Comparison of ENCODE assay signal across 1 cellular context in the genomic region with DNA sequence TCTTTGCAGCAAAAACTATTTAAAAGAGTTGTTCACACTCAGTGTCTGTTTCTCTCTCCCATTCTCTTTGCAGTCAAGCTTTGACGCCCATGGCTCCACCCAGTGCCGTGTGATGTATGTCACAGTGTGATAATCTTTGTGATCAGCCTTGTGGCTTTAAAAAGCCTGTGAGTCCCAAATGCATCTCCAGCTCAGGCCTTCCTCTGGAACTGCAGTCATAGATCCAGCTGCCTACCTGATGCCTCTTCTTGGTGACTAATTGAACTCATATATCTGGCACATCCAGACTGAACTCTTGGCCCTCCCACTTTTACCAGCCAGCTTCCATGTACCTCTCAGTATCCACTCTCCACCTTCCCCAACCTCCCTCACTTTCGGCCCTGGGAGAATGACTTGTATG.
TF ChIP-seq lines count a peak whose summit lies in the region.

No MANE protein-coding gene starts in this region.

TF ChIP-seq in HepG2, 621 proteins besides CTCF, POLR2A, EP300 and RAD21:
- TF ChIP-seq ZMAT3 (CRISPR knock-in tag; conservative IDR thresholded peaks at IDR 0.05), result no peak
- no peak for TF ChIP-seq REL (CRISPR knock-in tag; conservative IDR thresholded peaks at IDR 0.05)
- no peak for TF ChIP-seq ATAD3A (CRISPR knock-in tag; IDR thresholded peaks at IDR 0.05)
- TF ChIP-seq, protein P1, sequence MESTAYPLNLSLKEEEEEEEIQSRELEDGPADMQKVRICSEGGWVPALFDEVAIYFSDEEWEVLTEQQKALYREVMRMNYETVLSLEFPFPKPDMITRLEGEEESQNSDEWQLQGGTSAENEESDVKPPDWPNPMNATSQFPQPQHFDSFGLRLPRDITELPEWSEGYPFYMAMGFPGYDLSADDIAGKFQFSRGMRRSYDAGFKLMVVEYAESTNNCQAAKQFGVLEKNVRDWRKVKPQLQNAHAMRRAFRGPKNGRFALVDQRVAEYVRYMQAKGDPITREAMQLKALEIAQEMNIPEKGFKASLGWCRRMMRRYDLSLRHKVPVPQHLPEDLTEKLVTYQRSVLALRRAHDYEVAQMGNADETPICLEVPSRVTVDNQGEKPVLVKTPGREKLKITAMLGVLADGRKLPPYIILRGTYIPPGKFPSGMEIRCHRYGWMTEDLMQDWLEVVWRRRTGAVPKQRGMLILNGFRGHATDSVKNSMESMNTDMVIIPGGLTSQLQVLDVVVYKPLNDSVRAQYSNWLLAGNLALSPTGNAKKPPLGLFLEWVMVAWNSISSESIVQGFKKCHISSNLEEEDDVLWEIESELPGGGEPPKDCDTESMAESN (CRISPR knock-in tag; conservative IDR thresholded peaks at IDR 0.05), result no peak
- TF ChIP-seq, protein P2, sequence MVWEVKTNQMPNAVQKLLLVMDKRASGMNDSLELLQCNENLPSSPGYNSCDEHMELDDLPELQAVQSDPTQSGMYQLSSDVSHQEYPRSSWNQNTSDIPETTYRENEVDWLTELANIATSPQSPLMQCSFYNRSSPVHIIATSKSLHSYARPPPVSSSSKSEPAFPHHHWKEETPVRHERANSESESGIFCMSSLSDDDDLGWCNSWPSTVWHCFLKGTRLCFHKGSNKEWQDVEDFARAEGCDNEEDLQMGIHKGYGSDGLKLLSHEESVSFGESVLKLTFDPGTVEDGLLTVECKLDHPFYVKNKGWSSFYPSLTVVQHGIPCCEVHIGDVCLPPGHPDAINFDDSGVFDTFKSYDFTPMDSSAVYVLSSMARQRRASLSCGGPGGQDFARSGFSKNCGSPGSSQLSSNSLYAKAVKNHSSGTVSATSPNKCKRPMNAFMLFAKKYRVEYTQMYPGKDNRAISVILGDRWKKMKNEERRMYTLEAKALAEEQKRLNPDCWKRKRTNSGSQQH (CRISPR knock-in tag; IDR thresholded peaks at IDR 0.05; ENCODE audit: low read depth), result no peak
- TF ChIP-seq ZNF703 (CRISPR knock-in tag; IDR thresholded peaks at IDR 0.05; ENCODE audit: borderline replicate concordance), result no peak
- TF ChIP-seq NAIF1 (CRISPR knock-in tag; IDR thresholded peaks at IDR 0.05; ENCODE audit: borderline replicate concordance), result no peak
- no peak for TF ChIP-seq CREB1 (IDR thresholded peaks at IDR 0.05)
- TF ChIP-seq CREB1 (CRISPR knock-in tag; IDR thresholded peaks at IDR 0.05), result no peak
- TF ChIP-seq KAT2B (IDR thresholded peaks at IDR 0.05; ENCODE audit: borderline replicate concordance, low read depth, low read length), result no peak
- TF ChIP-seq, protein P3, sequence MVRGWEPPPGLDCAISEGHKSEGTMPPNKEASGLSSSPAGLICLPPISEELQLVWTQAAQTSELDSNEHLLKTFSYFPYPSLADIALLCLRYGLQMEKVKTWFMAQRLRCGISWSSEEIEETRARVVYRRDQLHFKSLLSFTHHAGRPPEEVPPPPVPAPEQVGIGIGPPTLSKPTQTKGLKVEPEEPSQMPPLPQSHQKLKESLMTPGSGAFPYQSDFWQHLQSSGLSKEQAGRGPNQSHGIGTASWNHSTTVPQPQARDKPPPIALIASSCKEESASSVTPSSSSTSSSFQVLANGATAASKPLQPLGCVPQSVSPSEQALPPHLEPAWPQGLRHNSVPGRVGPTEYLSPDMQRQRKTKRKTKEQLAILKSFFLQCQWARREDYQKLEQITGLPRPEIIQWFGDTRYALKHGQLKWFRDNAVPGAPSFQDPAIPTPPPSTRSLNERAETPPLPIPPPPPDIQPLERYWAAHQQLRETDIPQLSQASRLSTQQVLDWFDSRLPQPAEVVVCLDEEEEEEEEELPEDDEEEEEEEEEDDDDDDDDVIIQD (CRISPR knock-in tag; IDR thresholded peaks at IDR 0.05; ENCODE audit: low read depth), result no peak
- TF ChIP-seq DNMT1 (CRISPR knock-in tag; IDR thresholded peaks at IDR 0.05), result no peak
- no peak for TF ChIP-seq HMG20B (CRISPR knock-in tag; conservative IDR thresholded peaks at IDR 0.05)
- TF ChIP-seq ZNF891 (CRISPR knock-in tag; IDR thresholded peaks at IDR 0.05), result no peak
- TF ChIP-seq, protein P4, sequence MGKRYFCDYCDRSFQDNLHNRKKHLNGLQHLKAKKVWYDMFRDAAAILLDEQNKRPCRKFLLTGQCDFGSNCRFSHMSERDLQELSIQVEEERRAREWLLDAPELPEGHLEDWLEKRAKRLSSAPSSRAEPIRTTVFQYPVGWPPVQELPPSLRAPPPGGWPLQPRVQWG (CRISPR knock-in tag; IDR thresholded peaks at IDR 0.05; ENCODE audit: borderline replicate concordance, low read depth), result no peak
- TF ChIP-seq, protein P5, sequence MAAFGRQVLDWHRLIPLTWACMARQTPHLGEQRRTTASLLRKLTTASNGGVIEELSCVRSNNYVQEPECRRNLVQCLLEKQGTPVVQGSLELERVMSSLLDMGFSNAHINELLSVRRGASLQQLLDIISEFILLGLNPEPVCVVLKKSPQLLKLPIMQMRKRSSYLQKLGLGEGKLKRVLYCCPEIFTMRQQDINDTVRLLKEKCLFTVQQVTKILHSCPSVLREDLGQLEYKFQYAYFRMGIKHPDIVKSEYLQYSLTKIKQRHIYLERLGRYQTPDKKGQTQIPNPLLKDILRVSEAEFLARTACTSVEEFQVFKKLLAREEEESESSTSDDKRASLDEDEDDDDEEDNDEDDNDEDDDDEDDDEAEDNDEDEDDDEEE (CRISPR knock-in tag; IDR thresholded peaks at IDR 0.05), result no peak
- no peak for TF ChIP-seq BCL6 (CRISPR knock-in tag; IDR thresholded peaks at IDR 0.05)
TF ChIP-seq in HepG2: peak in this region for 0.
